8 cellular contexts compared by ENCODE assay signal in the genomic region with DNA sequence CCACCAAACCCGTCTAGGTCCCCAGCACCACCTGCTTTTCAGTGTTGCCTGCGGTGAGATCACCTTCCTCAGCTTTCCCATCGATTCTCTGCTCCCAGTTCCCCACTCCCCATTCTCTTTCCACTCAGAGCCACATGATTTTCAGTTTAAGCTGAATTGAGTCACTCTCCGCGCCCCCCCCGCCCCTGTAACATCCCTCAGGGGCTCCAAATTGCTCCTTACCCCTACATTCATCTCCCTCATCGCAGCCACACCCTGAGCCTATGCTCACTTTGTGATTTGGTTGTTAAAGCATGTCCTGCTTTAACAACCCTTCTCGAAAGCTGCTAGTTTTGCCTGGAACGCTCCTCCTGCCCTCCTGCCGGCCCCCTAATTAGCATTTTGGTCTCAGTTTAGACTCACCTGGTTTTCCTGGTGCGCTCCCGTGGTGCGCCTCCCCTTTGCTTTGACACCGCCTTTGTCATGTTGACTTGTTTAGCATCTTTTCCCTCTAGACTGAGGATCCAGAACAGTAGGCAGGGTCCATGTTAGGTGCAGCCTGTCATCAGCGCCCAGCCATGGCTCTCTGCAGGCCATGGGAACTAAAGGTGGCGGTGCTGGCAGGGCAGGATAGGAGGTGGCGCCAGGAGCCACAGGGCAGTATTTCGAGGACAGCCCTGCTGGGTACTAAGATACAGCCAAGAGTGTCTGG.
A peak's percentile ranks its signal among the peaks of the same experiment; 100 is the strongest.
DNase-seq lines count a peak whose midpoint lies in the region; ATAC-seq and TF ChIP-seq lines count a peak whose summit lies in the region.

No MANE protein-coding gene starts in this region.

- TF ChIP-seq CTCF in prostate gland (IDR thresholded peaks at IDR 0.05): no peak

- H3K36me3 ChIP-seq in adipocyte (ENCODE audit: control insufficient read depth, insufficient read depth, low read length, severe bottlenecking): no peaks in the 10 kb centered on the region
- H3K36me3 ChIP-seq in naive thymus-derived CD4-positive, alpha-beta T cell (ENCODE audit: control insufficient read depth in 2 of 3, insufficient read depth in 3 of 3, low read length in 3 of 3): no peaks in the 10 kb centered on the region
- H3K36me3 ChIP-seq in prostate gland: no peaks in the 10 kb centered on the region

- H3K9me3 ChIP-seq in adipocyte (ENCODE audit: control insufficient read depth, low read length) (no peaks in the 10 kb centered on the region), prostate gland (no peaks in the 10 kb centered on the region)
- H3K9me3 ChIP-seq in naive thymus-derived CD4-positive, alpha-beta T cell (ENCODE audit: control insufficient read depth in 2 of 3, low read length in 3 of 3): no peaks in the 10 kb centered on the region

- H3K4me3 ChIP-seq in adipocyte (ENCODE audit: low read length) (peak overlapping the region; percentile 57), prostate gland (no peak overlapping the region)
- peak overlapping the region; percentile 49 for H3K4me3 ChIP-seq in naive thymus-derived CD4-positive, alpha-beta T cell (ENCODE audit: low read length)

- no peaks in the 10 kb centered on the region for H3K27me3 Mint-ChIP-seq in stimulated activated naive CD8-positive, alpha-beta T cell treated with anti-CD3 and anti-CD28 coated beads, Interleukin-15, amount 100 ng/mL, for 72 hours
- peaks cover 0 to 24% (median 0%) of the 10 kb centered on the region in 5 donors for H3K27me3 Mint-ChIP-seq in naive thymus-derived CD4-positive, alpha-beta T cell

- H3K4me3 Mint-ChIP-seq in stimulated activated naive CD8-positive, alpha-beta T cell treated with anti-CD3 and anti-CD28 coated beads, Interleukin-15, amount 100 ng/mL, for 72 hours: peak overlapping the region; percentile 17 to 30
- H3K4me3 Mint-ChIP-seq in naive thymus-derived CD4-positive, alpha-beta T cell: peak overlapping the region in 6 of 10 donors; percentile 7 to 65 (median 57)

- no peak overlapping the region for H3K27ac ChIP-seq in naive thymus-derived CD4-positive, alpha-beta T cell (ENCODE audit: low read depth, low read length)
- H3K27ac ChIP-seq in prostate gland: no peak overlapping the region

- H3K36me3 Mint-ChIP-seq in naive thymus-derived CD4-positive, alpha-beta T cell: no peaks in the 10 kb centered on the region

- H3K27me3 ChIP-seq in adipocyte (replicated peaks; ENCODE audit: control insufficient read depth, insufficient read depth, low read length) (peaks cover 6% of the 10 kb centered on the region), prostate gland (replicated peaks; ENCODE audit: insufficient read depth) (no peaks in the 10 kb centered on the region)
- H3K27me3 ChIP-seq in naive thymus-derived CD4-positive, alpha-beta T cell (ENCODE audit: control insufficient read depth in 2 of 2, insufficient read depth in 2 of 2, low read length in 2 of 2): no peaks in the 10 kb centered on the region

- CTCF ChIA-PET in naive thymus-derived CD4-positive, alpha-beta T cell (lab: Charles Lee): interaction anchor here (0.6 to 9.3 kb wide), 27 partner anchors 8 to 306 kb away, joined by 3 to 219 read pairs (median 4); partner anchors contain the start of gene ST3GAL5

- H3K27ac Mint-ChIP-seq in stimulated activated naive CD8-positive, alpha-beta T cell treated with anti-CD3 and anti-CD28 coated beads, Interleukin-15, amount 100 ng/mL, for 72 hours: peak overlapping the region; percentile 60 to 81
- peak overlapping the region in 7 of 9 donors; percentile 7 to 76 (median 68) for H3K27ac Mint-ChIP-seq in naive thymus-derived CD4-positive, alpha-beta T cell

- no peak for TF ChIP-seq POLR2A in prostate gland (IDR thresholded peaks at IDR 0.05)

- H3K4me1 Mint-ChIP-seq in stimulated activated naive CD8-positive, alpha-beta T cell treated with anti-CD3 and anti-CD28 coated beads, Interleukin-15, amount 100 ng/mL, for 72 hours: peaks cover 41% of the 10 kb centered on the region
- H3K4me1 Mint-ChIP-seq in naive thymus-derived CD4-positive, alpha-beta T cell: peaks cover 18 to 36% (median 27%) of the 10 kb centered on the region in 7 donors

- 78% methylated on average over 18 of the region's 18 CpGs for WGBS in prostate gland

- peaks cover 5% of the 10 kb centered on the region for H3K4me1 ChIP-seq in adipocyte (ENCODE audit: control insufficient read depth, insufficient read depth, low read length)
- peaks cover 4 to 5% of the 10 kb centered on the region in 2 donors for H3K4me1 ChIP-seq in naive thymus-derived CD4-positive, alpha-beta T cell (ENCODE audit: control insufficient read depth in 2 of 2, insufficient read depth in 2 of 2, low read length in 2 of 2)
- H3K4me1 ChIP-seq in prostate gland (replicated peaks): no peaks in the 10 kb centered on the region

- POLR2A ChIA-PET in naive thymus-derived CD4-positive, alpha-beta T cell (lab: Charles Lee): interaction anchor here (0.7 to 2.1 kb wide), 6 partner anchors 23 to 596 kb away, joined by 3 to 16 read pairs (median 5); partner anchors contain the start of gene ST3GAL5

- no peak for ATAC-seq in stimulated activated naive CD8-positive, alpha-beta T cell treated with anti-CD3 and anti-CD28 coated beads, Interleukin-15, amount 100 ng/mL, for 72 hours
- ATAC-seq in stimulated activated naive CD8-positive, alpha-beta T cell treated with anti-CD3 and anti-CD28 coated beads, Interleukin-15, Interleukin-2, amounts not matched to agents 100 U/mL and 50 U/mL, for 24 hours: no peak
- ATAC-seq in naive thymus-derived CD4-positive, alpha-beta T cell: no peak
- no peak for ATAC-seq in HG03571 (IDR thresholded peaks at IDR 0.05; ENCODE audit: unreplicated experiment)

- intact Hi-C loops in naive thymus-derived CD4-positive, alpha-beta T cell (cut with micrococcal nuclease): loop anchor here (1.0 kb wide), 6 partner anchors 25 to 277 kb away; partner anchors contain the start of gene POLR1A (in 1 of the 2)
- intact Hi-C loops in prostate gland (cut with DNase I): loop anchor here (1.0 to 2.0 kb wide), 2 partner anchors 59 to 251 kb away; no protein-coding TSS in a partner anchor

- peak overlapping the region; percentile 56 for H3K9ac ChIP-seq in adipocyte (ENCODE audit: low read length)

- no peaks in the 10 kb centered on the region for H3K9me3 Mint-ChIP-seq in stimulated activated naive CD8-positive, alpha-beta T cell treated with anti-CD3 and anti-CD28 coated beads, Interleukin-15, amount 100 ng/mL, for 72 hours
- H3K9me3 Mint-ChIP-seq in naive thymus-derived CD4-positive, alpha-beta T cell: peaks cover 0 to 3% (median 0%) of the 10 kb centered on the region in 11 donors

- DNase-seq in stimulated activated naive CD8-positive, alpha-beta T cell treated with anti-CD3 and anti-CD28 coated beads, Interleukin-15, amount 100 ng/mL, for 72 hours: no peak
- no peak for DNase-seq in stimulated activated naive CD8-positive, alpha-beta T cell treated with anti-CD3 and anti-CD28 coated beads, Interleukin-15, Interleukin-2, amounts not matched to agents 100 U/mL and 50 U/mL, for 24 hours
- DNase-seq in adipocyte (ENCODE audit: low read depth) (no peak), prostate gland (ENCODE audit: low spot score) (no peak), DMS53 treated with DMSO at 0.1 percent for 48 hours (lab: John Stamatoyannopoulos, UW; ENCODE audit: unreplicated experiment) (no peak), T1000 (lab: John Stamatoyannopoulos, UW) (no peak)
- DNase-seq in naive thymus-derived CD4-positive, alpha-beta T cell: no peak

Comparison
In these comparisons a context has a peak if more than half of its experiments do, and no peak if none do; other contexts are left out.
1. H3K4me3 ChIP-seq: peak in adipocyte (single experiment) and naive thymus-derived CD4-positive, alpha-beta T cell (single experiment); none in prostate gland (0 of 2).